Comparison of ENCODE assay signal across 2 cellular contexts in the genomic region with DNA sequence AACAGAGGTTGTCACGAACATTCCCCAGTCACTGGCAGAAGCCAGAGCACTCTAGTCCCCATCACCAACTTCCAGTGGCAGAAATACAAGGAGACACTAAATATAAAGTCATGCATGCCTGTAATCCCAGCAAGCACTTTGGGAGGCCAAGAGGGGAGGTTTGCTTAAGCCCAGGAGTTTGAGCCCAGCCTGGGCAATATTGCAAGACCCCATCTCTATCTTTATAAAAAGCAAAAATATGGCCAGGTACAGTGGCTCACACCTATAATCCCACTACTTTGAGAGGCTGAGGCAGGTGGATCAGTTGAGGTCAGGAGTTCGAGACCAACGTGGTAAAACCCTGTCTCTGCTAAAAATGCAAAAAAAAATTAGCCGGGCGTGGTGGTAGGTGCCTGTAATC.
A peak's percentile ranks its signal among the peaks of the same experiment; 100 is the strongest.
TF ChIP-seq lines count a peak whose summit lies in the region.

No MANE protein-coding gene starts in this region.

TF ChIP-seq in HEK293, 187 proteins besides CTCF, POLR2A, EP300 and RAD21:
- TF ChIP-seq ZNF121 (tag by site-specific recombination; IDR thresholded peaks at IDR 0.05) (peak; percentile 63), ZNF302 (tag by site-specific recombination; IDR thresholded peaks at IDR 0.05; ENCODE audit: low read depth) (no peak), ZNF626 (tag by site-specific recombination; IDR thresholded peaks at IDR 0.05) (no peak)

TF ChIP-seq in K562, 482 proteins besides CTCF, POLR2A, EP300 and RAD21:
- TF ChIP-seq ZNF121 (CRISPR knock-in tag; conservative IDR thresholded peaks at IDR 0.05), result peak; percentile 68
- TF ChIP-seq DPF2 (IDR thresholded peaks at IDR 0.05), result no peak
